11 cellular contexts compared by ENCODE assay signal in the genomic region with DNA sequence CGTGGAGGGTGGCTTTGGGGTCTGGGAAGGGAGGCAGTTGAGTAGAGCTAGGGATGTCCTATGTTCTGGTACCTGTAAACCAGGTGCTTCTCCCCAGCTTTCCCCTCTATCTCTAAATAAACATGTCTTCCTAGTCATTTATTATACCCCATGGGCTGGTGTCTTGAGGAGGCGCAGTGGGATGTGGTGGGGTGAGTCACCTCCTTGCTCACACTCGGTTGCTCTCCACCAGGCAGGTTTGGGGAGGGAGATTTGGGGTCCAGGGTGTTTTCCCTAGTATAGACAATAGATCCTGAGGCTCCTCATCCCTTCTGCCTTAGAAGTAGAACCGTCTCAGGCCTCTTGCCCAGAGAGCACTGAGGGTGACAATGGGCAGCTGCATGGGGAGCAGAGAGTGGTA. TPM values are rescaled to one million over a fixed set of nuclear protein-coding genes. Genes with fewer than 3 reads are reported as not detected.
A peak's percentile ranks its signal among the peaks of the same experiment; 100 is the strongest.
DNase-seq lines count a peak whose midpoint lies in the region; ATAC-seq lines count a peak whose summit lies in the region.
"Had no signal": no experiment of that assay in that cellular context is flagged by ENCODE, and none has a peak within 500 bp of the region (broad histone marks: within the 10 kb centered on the region; RNA-seq: fewer than 3 reads in every experiment).

No MANE protein-coding gene starts in this region.

- peak overlapping the region; percentile 95 for H3K27ac Mint-ChIP-seq in T-helper 17 cell
- H3K27ac Mint-ChIP-seq: GM23338 had no signal

- H3K27me3 Mint-ChIP-seq in T-helper 17 cell: no peaks in the 10 kb centered on the region

- peak overlapping the region; percentile 88 for H3K4me3 Mint-ChIP-seq in T-helper 17 cell
- H3K4me3 Mint-ChIP-seq: GM23338 had no signal

- H3K36me3 Mint-ChIP-seq in T-helper 17 cell (ENCODE audit: low read depth): peaks cover 3% of the 10 kb centered on the region

- H3K4me1 Mint-ChIP-seq in T-helper 17 cell: peaks cover 65% of the 10 kb centered on the region

- no peaks in the 10 kb centered on the region for H3K9me3 ChIP-seq in T-helper 17 cell (ENCODE audit: control insufficient read depth, low read length, poor library complexity, severe bottlenecking)

- no peak for DNase-seq in T-helper 17 cell
- peak; percentile 50 for DNase-seq in activated T-cell treated with anti-CD3 and anti-CD28 coated beads for 24 hours (ENCODE audit: low read depth)
- peak; percentile 25 for DNase-seq in glomerular visceral epithelial cell (ENCODE audit: extremely low spot score)
- DNase-seq in stimulated activated CD8-positive, alpha-beta memory T cell treated with anti-CD3 and anti-CD28 coated beads, Interleukin-7, amount 100 ng/mL, for 48 hours (ENCODE audit: extremely low read depth in 1 of 2, low read depth in 1 of 2): peak; percentile 39 to 61
- no peak for DNase-seq in CD1c-positive myeloid dendritic cell (ENCODE audit: extremely low spot score)
- no peak for DNase-seq in ureter (ENCODE audit: low spot score)
- DNase-seq: NCI-H1092 treated with DMSO at 0.1 percent for 48 hours, NCI-H524 had no signal

- ATAC-seq in T-helper 17 cell: no peak
- no peak for ATAC-seq in GM21576 (IDR thresholded peaks at IDR 0.05; ENCODE audit: unreplicated experiment)
- ATAC-seq: GM23338 had no signal

RNA-seq across cellular contexts. Expression of a gene that starts 5.1 kb away (rescaled TPM):
- total RNA-seq in T-helper 17 cell (100 to 1,000 TPM; 141 to 160 TPM), ureter (55.1 TPM)

RNA-seq across cellular contexts. Expression of a gene that starts 51.5 kb away (rescaled TPM):
- total RNA-seq in T-helper 17 cell (1 to 10 TPM in 1 of 2 donors, under 1 TPM in 1; 0.68 to 1.2 TPM), ureter (80.2 TPM)
- total RNA-seq: frontal cortex, GM23338 had no signal

Comparison
In these comparisons a context has a peak if more than half of its experiments do, and no peak if none do; other contexts are left out.
1. DNase-seq: peak in activated T-cell treated with anti-CD3 and anti-CD28 coated beads for 24 hours (single experiment), glomerular visceral epithelial cell (single experiment) and stimulated activated CD8-positive, alpha-beta memory T cell treated with anti-CD3 and anti-CD28 coated beads, Interleukin-7, amount 100 ng/mL, for 48 hours (2 of 2); none in T-helper 17 cell (0 of 3), CD1c-positive myeloid dendritic cell (single experiment) and ureter (single experiment).
2. RNA of a gene that starts 51.5 kb away (total RNA-seq): 80.2 TPM in ureter (single experiment); 0.68 to 1.2 TPM in T-helper 17 cell; every median in the first group is over 10 times any median in the second.